In the genomic region with DNA sequence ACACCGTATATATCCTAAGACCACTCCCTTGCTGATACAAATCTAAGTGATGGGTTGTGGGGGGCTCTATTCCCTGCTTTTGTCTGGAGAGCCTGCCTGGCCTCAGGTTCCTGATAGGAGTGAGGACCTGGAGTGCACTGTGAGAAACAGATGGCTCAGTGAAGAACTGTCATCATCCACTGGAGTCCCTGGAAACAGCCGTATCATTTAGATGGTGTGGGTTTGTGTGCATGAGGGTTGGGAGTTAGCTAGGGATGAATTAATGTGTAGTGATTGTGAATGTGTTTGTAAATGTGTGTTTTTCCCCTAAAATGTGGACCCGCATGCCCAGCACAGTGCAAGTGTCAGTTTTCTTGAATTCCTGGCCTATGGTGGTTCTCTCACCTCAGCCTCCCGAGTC, we compare ENCODE assay signal across 5 cellular contexts.
"Had no signal": no experiment of that assay in that cellular context is flagged by ENCODE, and none has a peak within 500 bp of the region (broad histone marks: within the 10 kb centered on the region; RNA-seq: fewer than 3 reads in every experiment).

No MANE protein-coding gene starts in this region.

- DNase-seq: GOT3, H7, KBM-7 had no signal

- ATAC-seq: HCT116, HepG2 had no signal
